ENCODE assay signal across 1 cellular context in the genomic region with DNA sequence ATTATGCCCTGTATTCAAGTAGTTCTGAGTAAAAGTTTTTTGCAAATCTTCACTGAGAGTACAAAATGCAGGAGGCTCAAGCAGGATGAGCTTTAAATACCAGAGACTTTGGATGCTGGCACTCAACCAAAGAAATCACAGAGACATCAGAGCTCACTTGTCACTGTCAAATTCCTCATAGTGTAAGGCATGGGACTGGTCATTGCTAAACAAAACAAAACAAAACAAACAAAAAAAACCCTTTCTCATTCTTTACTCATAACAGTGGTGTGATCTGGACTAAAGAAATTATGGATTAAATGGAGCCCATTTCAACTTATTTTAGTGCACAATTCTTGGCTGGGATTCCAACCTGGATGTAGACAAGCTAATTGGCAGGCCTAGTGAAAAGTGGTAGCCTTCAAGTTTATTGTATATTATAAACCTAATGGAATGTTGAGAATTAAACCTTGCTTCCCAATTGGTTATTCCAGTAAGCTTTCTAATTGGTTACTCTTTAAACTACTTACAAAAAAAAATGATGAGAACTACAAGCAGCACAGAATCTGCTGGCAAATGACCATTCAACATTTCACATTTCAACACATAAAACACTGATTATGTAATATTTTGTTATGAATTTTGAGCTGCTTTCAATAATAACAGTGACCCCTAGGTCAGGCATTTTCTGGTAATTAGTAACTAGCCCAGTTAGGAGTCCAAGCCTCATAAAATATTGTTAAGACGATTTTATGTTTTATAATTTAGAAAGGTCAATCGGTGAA.
TF ChIP-seq lines count a peak whose summit lies in the region.

No MANE protein-coding gene starts in this region.

TF ChIP-seq in WTC11, 78 proteins besides CTCF, POLR2A, EP300 and RAD21 (continued from another document):
- TF ChIP-seq ZBTB43 (CRISPR knock-in tag; IDR thresholded peaks at IDR 0.05) (no peak), CREB1 (CRISPR knock-in tag; IDR thresholded peaks at IDR 0.05) (no peak)
